In genomic region chr1:116878804-116879477, GRCh38 we compare ENCODE assay signal across 8 cellular contexts. TPM values are rescaled to one million over a fixed set of nuclear protein-coding genes. Genes with fewer than 3 reads are reported as not detected.
DNase-seq lines count a peak whose midpoint lies in the region; ATAC-seq and TF ChIP-seq lines count a peak whose summit lies in the region.

No MANE protein-coding gene starts in this region.

- intact Hi-C loops in activated CD8-positive, alpha-beta T cell treated with anti-CD3 and anti-CD28 coated beads for 36 hours (cut with micrococcal nuclease): no loop called here

- H3F3A ChIP-seq in DOHH2 (ENCODE audit: control insufficient read depth, insufficient read depth): no peaks in the 10 kb centered on the region

- peak overlapping the region in 2 of 3 donors; percentile 27 to 47 for H3K9ac ChIP-seq in skeletal muscle tissue (ENCODE audit: low read depth in 1 of 3, low read length in 3 of 3)

- H3K4me1 ChIP-seq in DOHH2 (ENCODE audit: control insufficient read depth, low read length) (peaks cover 3% of the 10 kb centered on the region; the same call in 1 of the 2 replicates), hepatocyte (ENCODE audit: insufficient read depth) (peaks cover 15% of the 10 kb centered on the region), skeletal muscle tissue (ENCODE audit: control insufficient read depth in 3 of 3, insufficient read depth in 3 of 3, low read length in 3 of 3) (peaks cover 22 to 24% (median 22%) of the 10 kb centered on the region in 3 donors)

- H3K27me3 ChIP-seq in DOHH2 (ENCODE audit: control insufficient read depth, low read length): peaks cover 33% of the 10 kb centered on the region
- H3K27me3 ChIP-seq in hepatocyte: no peaks in the 10 kb centered on the region
- H3K27me3 ChIP-seq in skeletal muscle tissue (ENCODE audit: control insufficient read depth in 3 of 3, insufficient read depth in 3 of 3, low read length in 3 of 3): peaks cover 0 to 2% (median 0%) of the 10 kb centered on the region in 3 donors

- H3K27ac Mint-ChIP-seq in activated CD8-positive, alpha-beta T cell treated with anti-CD3 and anti-CD28 coated beads for 36 hours: no peak overlapping the region

- H3K27ac ChIP-seq in DOHH2 (ENCODE audit: low read depth, low read length) (no peak overlapping the region), hepatocyte (peak overlapping the region; percentile 82), skeletal muscle tissue (ENCODE audit: low read depth, low read length) (peak overlapping the region; percentile 67)

- WGBS in hepatocyte (ENCODE audit: low lambda C conversion rate, missing lambda C conversion rate): 24% methylated on average over 9 of the region's 10 CpGs

- H4K20me1 ChIP-seq in DOHH2 (ENCODE audit: control insufficient read depth, insufficient read depth, low read depth, low read length) (no peaks in the 10 kb centered on the region), hepatocyte (ENCODE audit: insufficient read depth, poor library complexity, severe bottlenecking) (no peaks in the 10 kb centered on the region)

- no peak overlapping the region for H3K4me3 Mint-ChIP-seq in activated CD8-positive, alpha-beta T cell treated with anti-CD3 and anti-CD28 coated beads for 36 hours

- POLR2A ChIA-PET in activated CD8-positive, alpha-beta T cell treated with anti-CD3 and anti-CD28 coated beads for 36 hours (lab: Charles Lee): no interaction called here

- CTCF ChIA-PET in activated CD8-positive, alpha-beta T cell treated with anti-CD3 and anti-CD28 coated beads for 36 hours (lab: Charles Lee): interaction anchor here (1.4 to 2.9 kb wide), 6 partner anchors 15 to 156 kb away, joined by 3 to 8 read pairs (median 4); no protein-coding TSS in a partner anchor

- ATAC-seq in GM21619 (IDR thresholded peaks at IDR 0.05; ENCODE audit: unreplicated experiment): peak; percentile 57
- peak; percentile 38 for ATAC-seq in activated CD8-positive, alpha-beta T cell treated with anti-CD3 and anti-CD28 coated beads for 36 hours
- ATAC-seq in GM21528 (IDR thresholded peaks at IDR 0.05; ENCODE audit: low FRiP score, unreplicated experiment): no peak

- no peaks in the 10 kb centered on the region for H3K9me3 Mint-ChIP-seq in activated CD8-positive, alpha-beta T cell treated with anti-CD3 and anti-CD28 coated beads for 36 hours

- peak overlapping the region; percentile 2 for H2AFZ ChIP-seq in hepatocyte

- H3K79me2 ChIP-seq in DOHH2 (ENCODE audit: control insufficient read depth, low read length) (no peaks in the 10 kb centered on the region), hepatocyte (no peaks in the 10 kb centered on the region)

- no peak overlapping the region for H3K4me3 ChIP-seq in DOHH2 (ENCODE audit: low read length)
- H3K4me3 ChIP-seq in hepatocyte: no peak overlapping the region
- peak overlapping the region; percentile 38 to 70 (median 58) for H3K4me3 ChIP-seq in skeletal muscle tissue (ENCODE audit: low read length in 3 of 3)

- no peaks in the 10 kb centered on the region for H3K36me3 Mint-ChIP-seq in activated CD8-positive, alpha-beta T cell treated with anti-CD3 and anti-CD28 coated beads for 36 hours (ENCODE audit: low read depth)

- H3K9me2 ChIP-seq in DOHH2 (replicated peaks; ENCODE audit: control insufficient read depth, low read length) (no peaks in the 10 kb centered on the region), hepatocyte (replicated peaks; ENCODE audit: insufficient read depth) (no peaks in the 10 kb centered on the region)

- no peaks in the 10 kb centered on the region for H3K27me3 Mint-ChIP-seq in activated CD8-positive, alpha-beta T cell treated with anti-CD3 and anti-CD28 coated beads for 36 hours

- peaks cover 17% of the 10 kb centered on the region for H3K4me1 Mint-ChIP-seq in activated CD8-positive, alpha-beta T cell treated with anti-CD3 and anti-CD28 coated beads for 36 hours (ENCODE audit: low read depth)

- H3K9me3 ChIP-seq in DOHH2 (ENCODE audit: control insufficient read depth, insufficient read depth, low read length): no peaks in the 10 kb centered on the region
- H3K9me3 ChIP-seq in hepatocyte (ENCODE audit: low read depth): no peaks in the 10 kb centered on the region
- H3K9me3 ChIP-seq in skeletal muscle tissue (ENCODE audit: control insufficient read depth in 3 of 3, low read length in 3 of 3): no peaks in the 10 kb centered on the region

- H3K36me3 ChIP-seq in DOHH2 (ENCODE audit: control insufficient read depth, low read length) (no peaks in the 10 kb centered on the region), hepatocyte (replicated peaks; ENCODE audit: insufficient read depth, low read depth) (no peaks in the 10 kb centered on the region), skeletal muscle tissue (ENCODE audit: control insufficient read depth in 3 of 3, insufficient read depth in 3 of 3, low read length in 3 of 3) (no peaks in the 10 kb centered on the region)

- DNase-seq in NCI-H1930 (lab: John Stamatoyannopoulos, UW) (peak; percentile 20 to 21), hepatocyte (ENCODE audit: low spot score) (peak; percentile 42)
- peak; percentile 34 for DNase-seq in activated CD8-positive, alpha-beta T cell treated with anti-CD3 and anti-CD28 coated beads for 36 hours
- no peak for DNase-seq in stimulated activated CD4-positive, alpha-beta T cell treated with anti-CD3 and anti-CD28 coated beads, Interleukin-1b, Interleukin-23, amount 100 ng/mL, for 48 hours

- H3K4me2 ChIP-seq in DOHH2 (ENCODE audit: low read length): peak overlapping the region; percentile 30; the same call in 1 of the 2 replicates
- peak overlapping the region; percentile 74 for H3K4me2 ChIP-seq in hepatocyte

- TF ChIP-seq CTCF in DOHH2 (IDR thresholded peaks at IDR 0.05; ENCODE audit: low read depth, low read length, poor library complexity, severe bottlenecking) (no peak), hepatocyte (IDR thresholded peaks at IDR 0.05; ENCODE audit: poor library complexity) (peak; percentile 12)
- TF ChIP-seq CTCF in activated CD8-positive, alpha-beta T cell treated with anti-CD3 and anti-CD28 coated beads for 36 hours (IDR thresholded peaks at IDR 0.05): no peak

RNA-seq across cellular contexts. Expression of gene PTGFRN, which starts 30.8 kb away (rescaled TPM):
- total RNA-seq in activated CD8-positive, alpha-beta T cell treated with anti-CD3 and anti-CD28 coated beads for 36 hours: 1 to 10 TPM; 7.0 to 8.4 TPM
- total RNA-seq in hepatocyte (31.0 and 37.7 TPM in 2 replicates), skeletal muscle tissue (105 TPM)
- 16.0 and 16.6 TPM in 2 replicates for polyA plus RNA-seq in hepatocyte

Comparison
In these comparisons a context has a peak if more than half of its experiments do, and no peak if none do; other contexts are left out.
1. H3K4me3 ChIP-seq: peak in skeletal muscle tissue (3 of 3); none in DOHH2 (single experiment) and hepatocyte (single experiment).